ENCODE assay signal across 1 cellular context in the genomic region with DNA sequence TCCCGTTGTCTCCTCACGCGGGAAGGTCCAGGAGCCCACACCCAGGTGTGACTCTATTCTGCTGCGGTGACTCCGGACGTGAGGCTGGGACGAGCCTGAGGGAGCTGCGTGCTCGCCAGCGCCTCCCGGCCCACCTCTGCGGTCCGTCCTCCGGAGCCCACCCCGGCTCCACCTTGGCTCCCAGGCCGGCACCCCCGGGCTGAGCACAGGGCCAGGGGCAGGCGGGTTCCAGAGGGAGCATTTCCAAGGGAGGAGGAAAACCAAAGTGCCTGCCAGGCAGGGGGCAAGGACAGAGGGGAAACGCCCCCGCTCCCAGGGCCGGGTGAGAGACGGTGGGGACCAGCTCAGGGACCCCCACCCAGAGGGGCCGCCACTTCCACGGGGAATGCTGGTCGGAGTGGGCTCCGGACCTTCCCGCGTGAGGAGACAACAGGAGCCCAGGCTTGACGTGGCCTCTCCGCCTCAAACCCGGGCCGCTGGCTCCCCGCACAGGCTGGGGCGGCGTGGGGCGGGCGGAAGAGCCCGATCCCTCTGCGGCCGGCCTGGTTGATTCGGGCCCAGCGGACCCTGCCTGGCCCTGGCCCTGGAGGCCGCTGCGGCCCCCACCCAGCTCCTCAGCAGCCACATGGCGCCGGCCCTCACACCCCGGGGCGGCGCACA.
TF ChIP-seq lines count a peak whose summit lies in the region.

No MANE protein-coding gene starts in this region.

TF ChIP-seq in WTC11, 78 proteins besides CTCF, POLR2A, EP300 and RAD21 (continued from another document):
- TF ChIP-seq, protein P1, sequence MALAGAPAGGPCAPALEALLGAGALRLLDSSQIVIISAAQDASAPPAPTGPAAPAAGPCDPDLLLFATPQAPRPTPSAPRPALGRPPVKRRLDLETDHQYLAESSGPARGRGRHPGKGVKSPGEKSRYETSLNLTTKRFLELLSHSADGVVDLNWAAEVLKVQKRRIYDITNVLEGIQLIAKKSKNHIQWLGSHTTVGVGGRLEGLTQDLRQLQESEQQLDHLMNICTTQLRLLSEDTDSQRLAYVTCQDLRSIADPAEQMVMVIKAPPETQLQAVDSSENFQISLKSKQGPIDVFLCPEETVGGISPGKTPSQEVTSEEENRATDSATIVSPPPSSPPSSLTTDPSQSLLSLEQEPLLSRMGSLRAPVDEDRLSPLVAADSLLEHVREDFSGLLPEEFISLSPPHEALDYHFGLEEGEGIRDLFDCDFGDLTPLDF (CRISPR knock-in tag; IDR thresholded peaks at IDR 0.05) = no peak
- no peak for TF ChIP-seq CREB1 (CRISPR knock-in tag; IDR thresholded peaks at IDR 0.05)
- TF ChIP-seq SMAD3 (CRISPR knock-in tag; IDR thresholded peaks at IDR 0.05; ENCODE audit: borderline replicate concordance) = no peak
- no peak for TF ChIP-seq ZNF219 (CRISPR knock-in tag; IDR thresholded peaks at IDR 0.05; ENCODE audit: borderline replicate concordance)
